1 cellular context compared by ENCODE assay signal in genomic region chr1:205961970-205962820, GRCh38.
TF ChIP-seq lines count a peak whose summit lies in the region.

No MANE protein-coding gene starts in this region.

TF ChIP-seq in WTC11, 78 proteins besides CTCF, POLR2A, EP300 and RAD21 (continued from another document):
- no peak for TF ChIP-seq ZNF281 (CRISPR knock-in tag; IDR thresholded peaks at IDR 0.05)
- no peak for TF ChIP-seq PRDM15 (CRISPR knock-in tag; IDR thresholded peaks at IDR 0.05)
- no peak for TF ChIP-seq GABPB1 (CRISPR knock-in tag; IDR thresholded peaks at IDR 0.05)
- TF ChIP-seq SMAD3 (CRISPR knock-in tag; IDR thresholded peaks at IDR 0.05; ENCODE audit: borderline replicate concordance): no peak
- no peak for TF ChIP-seq E2F1 (CRISPR knock-in tag; IDR thresholded peaks at IDR 0.05)
- no peak for TF ChIP-seq SP1 (CRISPR knock-in tag; conservative IDR thresholded peaks at IDR 0.05)
- TF ChIP-seq ARID4B (CRISPR knock-in tag; IDR thresholded peaks at IDR 0.05; ENCODE audit: borderline replicate concordance): no peak
- no peak for TF ChIP-seq RORB (CRISPR knock-in tag; IDR thresholded peaks at IDR 0.05)
